ENCODE assay signal across 23 cellular contexts in the genomic region with DNA sequence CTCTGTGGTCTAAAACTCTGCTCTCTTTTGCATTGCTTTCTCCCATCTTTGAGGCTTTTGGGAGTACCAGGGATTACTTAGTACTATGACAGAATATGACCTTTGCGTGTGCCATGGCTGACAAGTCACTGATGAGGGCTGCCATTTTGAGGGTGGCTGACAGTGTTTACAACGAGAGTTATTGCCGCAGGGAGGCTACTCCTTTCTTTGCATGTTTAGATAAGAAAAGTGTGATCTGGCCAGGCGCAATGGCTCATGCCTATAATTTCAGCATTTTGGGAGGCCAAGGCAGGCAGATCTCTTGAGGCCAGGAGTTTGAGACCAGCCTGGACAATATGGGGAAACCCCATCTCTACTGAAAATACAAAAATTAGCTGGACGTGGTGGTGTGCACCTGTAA.
"Had no signal": no experiment of that assay in that cellular context is flagged by ENCODE, and none has a peak within 500 bp of the region (broad histone marks: within the 10 kb centered on the region; RNA-seq: fewer than 3 reads in every experiment).

No MANE protein-coding gene starts in this region.

- H2AFZ ChIP-seq: hepatocyte had no signal

- H3K27ac ChIP-seq: colonic mucosa, epithelial cell of prostate, esophagus squamous epithelium, gastroesophageal sphincter, hepatocyte, left lung had no signal

- H3K4me2 ChIP-seq: hepatocyte had no signal

- DNase-seq: cerebellar nuclear complex; colonic mucosa; cortex of kidney; effector CD8-positive, alpha-beta T cell; effector memory CD8-positive, alpha-beta T cell; endodermal cell; erythroblast; esophagus squamous epithelium; foreskin fibroblast; glutamatergic neuron; hypothalamus; immature natural killer cell; left cardiac atrium; left lung; left ventricle myocardium superior; mammary epithelial cell; mesendoderm; mucosa of descending colon; naive B cell had no signal

- H3K4me3 ChIP-seq: colonic mucosa, esophagus squamous epithelium, gastroesophageal sphincter, hepatocyte, left lung, lung, mucosa of descending colon had no signal

- H3K9me3 ChIP-seq: colonic mucosa, esophagus squamous epithelium, gastroesophageal sphincter, left lung, mucosa of descending colon had no signal

- H3K79me2 ChIP-seq: hepatocyte had no signal

- H3K27me3 ChIP-seq: colonic mucosa, esophagus squamous epithelium, gastroesophageal sphincter, hepatocyte had no signal

- H3K36me3 ChIP-seq: colonic mucosa, esophagus squamous epithelium, gastroesophageal sphincter, left lung had no signal

- H3K4me1 ChIP-seq: colonic mucosa, esophagus squamous epithelium, gastroesophageal sphincter, left lung had no signal
